8 cellular contexts compared by ENCODE assay signal in the genomic region with DNA sequence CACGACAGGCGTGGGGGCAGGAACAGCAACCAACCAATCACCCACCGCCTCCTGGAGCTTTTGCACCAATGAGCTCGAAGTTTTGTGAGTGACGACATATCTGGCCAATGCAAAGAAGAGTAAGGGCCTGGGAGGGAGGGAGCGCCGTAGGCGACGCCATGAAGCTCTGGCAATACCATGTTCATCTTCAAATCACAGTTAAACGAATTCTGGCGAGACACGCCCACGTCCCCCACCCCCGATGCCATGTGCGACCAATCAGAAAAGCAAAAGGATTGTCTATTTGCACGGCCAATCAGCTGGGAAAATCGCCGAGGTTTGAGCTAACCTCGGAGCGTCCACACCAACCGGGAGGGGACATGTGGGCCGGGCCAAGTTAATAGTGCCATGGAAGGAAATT. TPM values are rescaled to one million over a fixed set of nuclear protein-coding genes. Genes with fewer than 3 reads are reported as not detected.
A peak's percentile ranks its signal among the peaks of the same experiment; 100 is the strongest.
DNase-seq lines count a peak whose midpoint lies in the region; ATAC-seq and TF ChIP-seq lines count a peak whose summit lies in the region.
"Not testable (repeated sequence)": the region's sequence is repeated elsewhere in the genome, so short reads cannot be mapped to it uniquely, and the experiment has no call there.

Gene ARL17B (minus strand): TSS at position 12 of the 400 bp plus-strand sequence. CDS start 3,369 bp downstream, outside the sequence.

- intact Hi-C loops in aorta (cut with DNase I): not testable (repeated sequence)

- H3K9me3 Mint-ChIP-seq in memory B cell: not testable (repeated sequence)

- not testable (repeated sequence) for H3K27ac Mint-ChIP-seq in memory B cell

- not testable (repeated sequence) for H3K9ac ChIP-seq in OCI-LY1 (ENCODE audit: low read length)

- not testable (repeated sequence) for H3K27ac ChIP-seq in OCI-LY1 (ENCODE audit: low read depth, low read length, poor library complexity, severe bottlenecking); aorta (ENCODE audit: low read depth in 1 of 2, low read length in 2 of 2)

- WGBS in aorta, 2 donors: 0% methylated on average over 1 to 15 of the region's 22 CpGs

- not testable (repeated sequence) for H3K9me2 ChIP-seq in OCI-LY1 (ENCODE audit: low read depth, low read length)

- not testable (repeated sequence) for H4K20me1 ChIP-seq in OCI-LY1 (ENCODE audit: insufficient read depth, low read length)

- H3K36me3 Mint-ChIP-seq in memory B cell: not testable (repeated sequence)

- DNase-seq in activated CD8-positive, alpha-beta memory T cell treated with anti-CD3 and anti-CD28 coated beads for 48 hours (ENCODE audit: low read depth in 2 of 3, low spot score in 2 of 3): peak; percentile 9 to 82 (median 49)
- not testable (repeated sequence) for DNase-seq in cerebellum (ENCODE audit: low spot score)
- DNase-seq in memory B cell (ENCODE audit: low spot score in 2 of 2) (peak; percentile 58 to 73), aorta (peak; percentile 85 to 86)
- DNase-seq in stimulated activated CD4-positive, alpha-beta T cell treated with anti-CD3 and anti-CD28 coated beads, Interleukin-2, amount 100 ng/mL, for 4 hours (ENCODE audit: low read depth): peak; percentile 91

- H3K4me1 ChIP-seq in OCI-LY1 (ENCODE audit: insufficient read depth, low read length, severe bottlenecking); aorta (ENCODE audit: control insufficient read depth in 1 of 2, insufficient read depth in 2 of 2, low read length in 2 of 2): not testable (repeated sequence)

- not testable (repeated sequence) for H3K4me2 ChIP-seq in OCI-LY1 (ENCODE audit: low read length)

- not testable (repeated sequence) for TF ChIP-seq CTCF in OCI-LY1 (IDR thresholded peaks at IDR 0.05; ENCODE audit: low read length)

- peak within 1 kb of the TSS; percentile 39 for H3K4me3 ChIP-seq in OCI-LY1 (ENCODE audit: low read depth, low read length, poor library complexity, severe bottlenecking)
- not testable (repeated sequence) for H3K4me3 ChIP-seq in aorta (ENCODE audit: low read length in 2 of 2)

- not testable (repeated sequence) for H3K4me3 Mint-ChIP-seq in memory B cell

- H3K4me1 Mint-ChIP-seq in memory B cell: not testable (repeated sequence)

- not testable (repeated sequence) for H3K9me3 ChIP-seq in OCI-LY1 (ENCODE audit: low read length); aorta (ENCODE audit: control insufficient read depth, low read length)

- H2AFZ ChIP-seq in OCI-LY1 (ENCODE audit: low read length): not testable (repeated sequence)

- H3K27me3 ChIP-seq in OCI-LY1 (ENCODE audit: insufficient read depth, low read length); aorta (ENCODE audit: control insufficient read depth in 1 of 2, insufficient read depth in 2 of 2, low read length in 1 of 2): not testable (repeated sequence)

- H3K36me3 ChIP-seq in OCI-LY1 (ENCODE audit: insufficient read depth, low read length); aorta (ENCODE audit: control insufficient read depth in 1 of 2, insufficient read depth in 2 of 2, low read length in 1 of 2): not testable (repeated sequence)

- H3K79me2 ChIP-seq in OCI-LY1 (ENCODE audit: insufficient read depth, low read length): not testable (repeated sequence)

- peak; percentile 89 for ATAC-seq in GM19035 (IDR thresholded peaks at IDR 0.05; ENCODE audit: unreplicated experiment)
- ATAC-seq in HG02840 (IDR thresholded peaks at IDR 0.05; ENCODE audit: low FRiP score, unreplicated experiment): peak; percentile 89
- ATAC-seq in memory B cell (ENCODE audit: low read depth): peak; percentile 94
- peak; percentile 100 for ATAC-seq in aorta (ENCODE audit: low FRiP score)

- H3K27me3 Mint-ChIP-seq in memory B cell: not testable (repeated sequence)

- not testable (repeated sequence) for H3F3A ChIP-seq in OCI-LY1 (ENCODE audit: insufficient read depth, low read length)

RNA-seq across cellular contexts. Expression of gene ARL17B, which starts in this region (rescaled TPM):
- total RNA-seq in cerebellum (22.9 TPM), aorta (10 to 100 TPM in 1 of 2 donors, 1 to 10 TPM in 1; 9.4 to 16.3 TPM)
- polyA plus RNA-seq in aorta: 10 to 100 TPM in 1 of 2 donors, 1 to 10 TPM in 1; 6.0 to 19.9 TPM
